ENCODE assay signal across 9 cellular contexts in genomic region chr3:185658504-185658912, GRCh38.
A peak's percentile ranks its signal among the peaks of the same experiment; 100 is the strongest.
DNase-seq lines count a peak whose midpoint lies in the region; ATAC-seq and TF ChIP-seq lines count a peak whose summit lies in the region.
"Had no signal": no experiment of that assay in that cellular context is flagged by ENCODE, and none has a peak within 500 bp of the region (broad histone marks: within the 10 kb centered on the region; RNA-seq: fewer than 3 reads in every experiment).

No MANE protein-coding gene starts in this region.

- H3K27me3 ChIP-seq in CD8-positive, alpha-beta T cell (ENCODE audit: insufficient read depth, low read length), result no peaks in the 10 kb centered on the region

- intact Hi-C loops in left cardiac atrium (cut with DNase I), result no loop called here
- intact Hi-C loops in CD8-positive, alpha-beta T cell (cut with DNase I, micrococcal nuclease), result no loop called here

- no peak overlapping the region for H3K4me3 Mint-ChIP-seq in CD8-positive, alpha-beta T cell

- no peak for TF ChIP-seq CTCF in CD8-positive, alpha-beta T cell (IDR thresholded peaks at IDR 0.05)

- CTCF ChIA-PET in CD8-positive, alpha-beta T cell (lab: Charles Lee), result interaction anchor here (3.1 kb wide), 1 partner anchor 13 kb away, joined by 17 read pairs; no protein-coding TSS in a partner anchor

- H3K4me1 Mint-ChIP-seq in CD8-positive, alpha-beta T cell (ENCODE audit: low read depth), result no peaks in the 10 kb centered on the region

- H3K36me3 ChIP-seq in CD8-positive, alpha-beta T cell (ENCODE audit: insufficient read depth, low read length), result no peaks in the 10 kb centered on the region

- H3K27ac ChIP-seq in CD8-positive, alpha-beta T cell (ENCODE audit: low read depth, low read length), result no peak overlapping the region

- H3K36me3 Mint-ChIP-seq in CD8-positive, alpha-beta T cell, result no peaks in the 10 kb centered on the region

- H3K4me3 ChIP-seq in CD8-positive, alpha-beta T cell (ENCODE audit: low read depth, low read length), result no peak overlapping the region

- no peaks in the 10 kb centered on the region for H3K9me3 ChIP-seq in CD8-positive, alpha-beta T cell (ENCODE audit: low read length)

- H3K27me3 Mint-ChIP-seq in CD8-positive, alpha-beta T cell (ENCODE audit: low read depth), result peaks cover 7% of the 10 kb centered on the region

- no peak overlapping the region for H3K27ac Mint-ChIP-seq in CD8-positive, alpha-beta T cell

- POLR2A ChIA-PET in CD8-positive, alpha-beta T cell (lab: Charles Lee), result no interaction called here

- ATAC-seq in left cardiac atrium (peak; percentile 41 to 79), GM21576 (IDR thresholded peaks at IDR 0.05; ENCODE audit: unreplicated experiment) (no peak)
- no peak for ATAC-seq in CD8-positive, alpha-beta T cell

- H3K9me3 Mint-ChIP-seq in CD8-positive, alpha-beta T cell, result no peaks in the 10 kb centered on the region

- peak; percentile 71 for DNase-seq in H4 (ENCODE audit: low spot score)
- peak; percentile 99 for DNase-seq in amniotic epithelial cell (ENCODE audit: low read depth)
- peak; percentile 55 for DNase-seq in left cardiac atrium
- DNase-seq in stimulated activated CD8-positive, alpha-beta memory T cell treated with anti-CD3 and anti-CD28 coated beads, Interleukin-4, amount 100 ng/mL, for 48 hours, result peak; percentile 29
- DNase-seq in DMS53 (lab: John Stamatoyannopoulos, UW), result no peak
- DNase-seq in CD8-positive, alpha-beta T cell, result no peak
- DNase-seq in midbrain (lab: John Stamatoyannopoulos, UW), result no peak
- DNase-seq: NCI-H1105 treated with DMSO at 0.1 percent for 48 hours had no signal

- peaks cover 3% of the 10 kb centered on the region for H3K4me1 ChIP-seq in CD8-positive, alpha-beta T cell (ENCODE audit: insufficient read depth, low read length)

Comparison
In these comparisons a context has a peak if more than half of its experiments do, and no peak if none do; other contexts are left out.
1. DNase-seq: peak in H4 (single experiment), amniotic epithelial cell (single experiment), left cardiac atrium (single experiment) and stimulated activated CD8-positive, alpha-beta memory T cell treated with anti-CD3 and anti-CD28 coated beads, Interleukin-4, amount 100 ng/mL, for 48 hours (single experiment); none in DMS53 (single experiment), CD8-positive, alpha-beta T cell (0 of 7) and midbrain (single experiment).
2. ATAC-seq: peak in left cardiac atrium (2 of 2); none in GM21576 (single experiment) and CD8-positive, alpha-beta T cell (single experiment).